In genomic region chr3:53192608-53193007, GRCh38 we compare ENCODE assay signal across 1 cellular context.
TF ChIP-seq lines count a peak whose summit lies in the region.

No MANE protein-coding gene starts in this region.

TF ChIP-seq in GM12878, 131 proteins besides CTCF, POLR2A, EP300 and RAD21:
- TF ChIP-seq SMAD5 (IDR thresholded peaks at IDR 0.05; ENCODE audit: low read depth) (no peak), ELK1 (IDR thresholded peaks at IDR 0.05; ENCODE audit: low read depth, low read length) (0 out of 2 replicates have a peak, but pooled peaks have one; percentile 37), ASH2L (IDR thresholded peaks at IDR 0.05; ENCODE audit: borderline replicate concordance, low read depth) (no peak), CEBPB (IDR thresholded peaks at IDR 0.05; ENCODE audit: borderline replicate concordance in 1 of 2, low read depth in 2 of 2, low read length in 2 of 2) (no peak), NRF1 (conservative IDR thresholded peaks at IDR 0.05; ENCODE audit: low read depth, low read length) (no peak), MTA3 (IDR thresholded peaks at IDR 0.05; ENCODE audit: borderline replicate concordance, low read length) (no peak), CREM (IDR thresholded peaks at IDR 0.05; ENCODE audit: low read depth) (no peak), ZNF384 (IDR thresholded peaks at IDR 0.05; ENCODE audit: borderline replicate concordance, low read depth, low read length) (no peak), TARDBP (IDR thresholded peaks at IDR 0.05; ENCODE audit: borderline replicate concordance) (no peak), FOXM1 (IDR thresholded peaks at IDR 0.05; ENCODE audit: low read depth, low read length) (no peak), POU2F2 (IDR thresholded peaks at IDR 0.05; ENCODE audit: borderline replicate concordance, low read depth, low read length) (peak; percentile 63; the same call in 1 of the 3 replicates), ATF7 (IDR thresholded peaks at IDR 0.05; ENCODE audit: low read depth) (no peak), NBN (IDR thresholded peaks at IDR 0.05) (no peak), BHLHE40 (IDR thresholded peaks at IDR 0.05; ENCODE audit: borderline replicate concordance in 1 of 2, low read depth in 2 of 2, low read length in 1 of 2) (no peak), ZSCAN29 (IDR thresholded peaks at IDR 0.05) (no peak), SRF (IDR thresholded peaks at IDR 0.05; ENCODE audit: low read depth in 2 of 2, low read length in 2 of 2) (0 out of 4 replicates have a peak, but pooled peaks of 1 of the 2 experiments have one; percentile 43), DPF2 (IDR thresholded peaks at IDR 0.05) (no peak), RB1 (IDR thresholded peaks at IDR 0.05; ENCODE audit: borderline replicate concordance) (no peak), PRDM15 (CRISPR knock-in tag; IDR thresholded peaks at IDR 0.05) (no peak), HSF1 (IDR thresholded peaks at IDR 0.05; ENCODE audit: low read depth, low read length) (no peak), SPI1 (IDR thresholded peaks at IDR 0.05; ENCODE audit: borderline replicate concordance, insufficient read depth, low read depth, low read length) (no peak), LARP7 (IDR thresholded peaks at IDR 0.05) (no peak), RELB (IDR thresholded peaks at IDR 0.05; ENCODE audit: low read depth) (no peak), CHD4 (IDR thresholded peaks at IDR 0.05) (no peak), MEF2A (IDR thresholded peaks at IDR 0.05; ENCODE audit: insufficient read depth, low read depth, low read length) (0 out of 2 replicates have a peak, but pooled peaks have one; percentile 18), BRCA1 (IDR thresholded peaks at IDR 0.05; ENCODE audit: low read depth, low read length) (no peak), ZNF24 (IDR thresholded peaks at IDR 0.05) (no peak), CHD2 (IDR thresholded peaks at IDR 0.05; ENCODE audit: borderline replicate concordance, low read depth, low read length) (no peak), RAD51 (IDR thresholded peaks at IDR 0.05) (no peak), PAX8 (IDR thresholded peaks at IDR 0.05) (no peak), ESRRA (IDR thresholded peaks at IDR 0.05; ENCODE audit: low read length) (no peak)
- TF ChIP-seq, protein P1, sequence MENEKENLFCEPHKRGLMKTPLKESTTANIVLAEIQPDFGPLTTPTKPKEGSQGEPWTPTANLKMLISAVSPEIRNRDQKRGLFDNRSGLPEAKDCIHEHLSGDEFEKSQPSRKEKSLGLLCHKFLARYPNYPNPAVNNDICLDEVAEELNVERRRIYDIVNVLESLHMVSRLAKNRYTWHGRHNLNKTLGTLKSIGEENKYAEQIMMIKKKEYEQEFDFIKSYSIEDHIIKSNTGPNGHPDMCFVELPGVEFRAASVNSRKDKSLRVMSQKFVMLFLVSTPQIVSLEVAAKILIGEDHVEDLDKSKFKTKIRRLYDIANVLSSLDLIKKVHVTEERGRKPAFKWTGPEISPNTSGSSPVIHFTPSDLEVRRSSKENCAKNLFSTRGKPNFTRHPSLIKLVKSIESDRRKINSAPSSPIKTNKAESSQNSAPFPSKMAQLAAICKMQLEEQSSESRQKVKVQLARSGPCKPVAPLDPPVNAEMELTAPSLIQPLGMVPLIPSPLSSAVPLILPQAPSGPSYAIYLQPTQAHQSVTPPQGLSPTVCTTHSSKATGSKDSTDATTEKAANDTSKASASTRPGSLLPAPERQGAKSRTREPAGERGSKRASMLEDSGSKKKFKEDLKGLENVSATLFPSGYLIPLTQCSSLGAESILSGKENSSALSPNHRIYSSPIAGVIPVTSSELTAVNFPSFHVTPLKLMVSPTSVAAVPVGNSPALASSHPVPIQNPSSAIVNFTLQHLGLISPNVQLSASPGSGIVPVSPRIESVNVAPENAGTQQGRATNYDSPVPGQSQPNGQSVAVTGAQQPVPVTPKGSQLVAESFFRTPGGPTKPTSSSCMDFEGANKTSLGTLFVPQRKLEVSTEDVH (IDR thresholded peaks at IDR 0.05; ENCODE audit: low read depth, partially characterized antibody): no peak
- TF ChIP-seq, protein P2, sequence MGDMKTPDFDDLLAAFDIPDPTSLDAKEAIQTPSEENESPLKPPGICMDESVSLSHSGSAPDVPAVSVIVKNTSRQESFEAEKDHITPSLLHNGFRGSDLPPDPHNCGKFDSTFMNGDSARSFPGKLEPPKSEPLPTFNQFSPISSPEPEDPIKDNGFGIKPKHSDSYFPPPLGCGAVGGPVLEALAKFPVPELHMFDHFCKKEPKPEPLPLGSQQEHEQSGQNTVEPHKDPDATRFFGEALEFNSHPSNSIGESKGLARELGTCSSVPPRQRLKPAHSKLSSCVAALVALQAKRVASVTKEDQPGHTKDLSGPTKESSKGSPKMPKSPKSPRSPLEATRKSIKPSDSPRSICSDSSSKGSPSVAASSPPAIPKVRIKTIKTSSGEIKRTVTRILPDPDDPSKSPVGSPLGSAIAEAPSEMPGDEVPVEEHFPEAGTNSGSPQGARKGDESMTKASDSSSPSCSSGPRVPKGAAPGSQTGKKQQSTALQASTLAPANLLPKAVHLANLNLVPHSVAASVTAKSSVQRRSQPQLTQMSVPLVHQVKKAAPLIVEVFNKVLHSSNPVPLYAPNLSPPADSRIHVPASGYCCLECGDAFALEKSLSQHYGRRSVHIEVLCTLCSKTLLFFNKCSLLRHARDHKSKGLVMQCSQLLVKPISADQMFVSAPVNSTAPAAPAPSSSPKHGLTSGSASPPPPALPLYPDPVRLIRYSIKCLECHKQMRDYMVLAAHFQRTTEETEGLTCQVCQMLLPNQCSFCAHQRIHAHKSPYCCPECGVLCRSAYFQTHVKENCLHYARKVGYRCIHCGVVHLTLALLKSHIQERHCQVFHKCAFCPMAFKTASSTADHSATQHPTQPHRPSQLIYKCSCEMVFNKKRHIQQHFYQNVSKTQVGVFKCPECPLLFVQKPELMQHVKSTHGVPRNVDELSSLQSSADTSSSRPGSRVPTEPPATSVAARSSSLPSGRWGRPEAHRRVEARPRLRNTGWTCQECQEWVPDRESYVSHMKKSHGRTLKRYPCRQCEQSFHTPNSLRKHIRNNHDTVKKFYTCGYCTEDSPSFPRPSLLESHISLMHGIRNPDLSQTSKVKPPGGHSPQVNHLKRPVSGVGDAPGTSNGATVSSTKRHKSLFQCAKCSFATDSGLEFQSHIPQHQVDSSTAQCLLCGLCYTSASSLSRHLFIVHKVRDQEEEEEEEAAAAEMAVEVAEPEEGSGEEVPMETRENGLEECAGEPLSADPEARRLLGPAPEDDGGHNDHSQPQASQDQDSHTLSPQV (IDR thresholded peaks at IDR 0.05): no peak
- TF ChIP-seq, protein P3, sequence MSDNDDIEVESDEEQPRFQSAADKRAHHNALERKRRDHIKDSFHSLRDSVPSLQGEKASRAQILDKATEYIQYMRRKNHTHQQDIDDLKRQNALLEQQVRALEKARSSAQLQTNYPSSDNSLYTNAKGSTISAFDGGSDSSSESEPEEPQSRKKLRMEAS (IDR thresholded peaks at IDR 0.05; ENCODE audit: low read depth, low read length): no peak
